ENCODE assay signal across 8 cellular contexts in genomic region chr6:116371384-116372209, GRCh38. TPM values are rescaled to one million over a fixed set of nuclear protein-coding genes. Genes with fewer than 3 reads are reported as not detected.
DNase-seq lines count a peak whose midpoint lies in the region; ATAC-seq, FAIRE-seq and TF ChIP-seq lines count a peak whose summit lies in the region.

No MANE protein-coding gene starts in this region.

- H3K4me1 ChIP-seq in K562 (replicated peaks in 1 of 2; ENCODE audit: control insufficient read depth in 2 of 2, insufficient read depth in 2 of 2, low read length in 2 of 2) = peaks cover 0 to 14% of the 10 kb centered on the region in 2 experiments; a peak in 2 of 5 replicates

- no peaks in the 10 kb centered on the region for H3K36me3 ChIP-seq in K562 (ENCODE audit: control insufficient read depth, insufficient read depth, low read length)

- TF ChIP-seq CTCF in K562 (IDR thresholded peaks at IDR 0.05 in 2 of 3, conservative IDR thresholded peaks at IDR 0.05 in 1 of 3; ENCODE audit: insufficient read depth in 2 of 3, low read depth in 1 of 3, low read length in 3 of 3) = no peak

- no peak overlapping the region for H3K27ac ChIP-seq in K562 (ENCODE audit: extremely low read depth, low read depth, low read length)

- ATAC-seq in GM18858 (IDR thresholded peaks at IDR 0.05; ENCODE audit: unreplicated experiment) = peak; percentile 1
- ATAC-seq in HG03097 (IDR thresholded peaks at IDR 0.05; ENCODE audit: low FRiP score, unreplicated experiment) = peak; percentile 10
- ATAC-seq in K562 = no peak

- H3K9ac ChIP-seq in K562 (ENCODE audit: insufficient read depth in 1 of 2, low read depth in 2 of 2, low read length in 2 of 2) = no peak overlapping the region

- H3K4me3 ChIP-seq in K562 = no peak overlapping the region

- CTCF ChIA-PET in K562 (lab: Yijun Ruan, JAX; ENCODE audit: low intra/inter-chr PET ratio) = no interaction called here

- intact Hi-C loops in K562 (cut with micrococcal nuclease) = no loop called here

- H4K20me1 ChIP-seq in K562 (replicated peaks; ENCODE audit: control insufficient read depth, insufficient read depth, low read length) = no peaks in the 10 kb centered on the region

- TF ChIP-seq POLR2A in K562 (conservative IDR thresholded peaks at IDR 0.05) = no peak

- no TSS peak for BruUV-seq in K562 (replicated peaks; lab: Mats Ljungman, UMichigan)

- no peak for FAIRE-seq in K562 (lab: Jason Lieb, UNC)

- no peaks in the 10 kb centered on the region for H3K9me1 ChIP-seq in K562 (ENCODE audit: control insufficient read depth, insufficient read depth, low read length)

- no peak overlapping the region for H2AFZ ChIP-seq in K562 (ENCODE audit: low read depth, low read length)

- in situ Hi-C loops in K562 (cut with MboI) = loop anchor here (5.0 kb wide), 1 partner anchor 59 kb away; no protein-coding TSS in a partner anchor

- no peaks in the 10 kb centered on the region for H3K9me3 ChIP-seq in K562 (replicated peaks; ENCODE audit: control insufficient read depth, insufficient read depth, low read depth, low read length)

- H3K79me2 ChIP-seq in K562 (ENCODE audit: control insufficient read depth, insufficient read depth, low read length) = no peaks in the 10 kb centered on the region

- TF ChIP-seq EP300 in K562 (IDR thresholded peaks at IDR 0.05; ENCODE audit: low read length) = no peak

- no peak overlapping the region for H3K4me2 ChIP-seq in K562 (ENCODE audit: insufficient read depth, low read length)

- WGBS in K562 (ENCODE audit: insufficient coverage, low coverage, missing lambda C conversion rate) = 39% methylated on average over 30 of the region's 45 CpGs

- DNase-seq in AG20443 (ENCODE audit: low spot score) (peak; percentile 95), SK-N-DZ (ENCODE audit: low spot score) (peak; percentile 73), K562 (ENCODE audit: extremely low read depth in 1 of 4, low spot score in 3 of 4) (no peak), hypothalamus (lab: John Stamatoyannopoulos, UW) (peak in 42 of 51 donors; percentile 14 to 82 (median 44)), pulmonary artery endothelial cell (ENCODE audit: low read depth, low spot score) (peak; percentile 49), NCI-H1436 (lab: John Stamatoyannopoulos, UW) (no peak)

- peaks cover 18 to 29% of the 10 kb centered on the region in 2 experiments; a peak in 4 of 5 replicates for H3K27me3 ChIP-seq in K562 (ENCODE audit: control insufficient read depth in 2 of 2, insufficient read depth in 2 of 2, low read length in 2 of 2)

- POLR2A ChIA-PET in K562 (lab: Yijun Ruan, JAX) = interaction anchor here (1.1 kb wide), 1 partner anchor 130 kb away, joined by 3 read pairs; no protein-coding TSS in a partner anchor

- no peak for TF ChIP-seq RAD21 in K562 (CRISPR knock-in tag; conservative IDR thresholded peaks at IDR 0.05 in 1 of 2, IDR thresholded peaks at IDR 0.05 in 1 of 2)

TF ChIP-seq in K562, 482 proteins besides CTCF, POLR2A, EP300 and RAD21:
- TF ChIP-seq POLR2G (IDR thresholded peaks at IDR 0.05; ENCODE audit: low read depth, low read length) = no peak
- TF ChIP-seq CBX8 (IDR thresholded peaks at IDR 0.05; ENCODE audit: borderline replicate concordance, extremely low read depth, low read depth, low read length, poor library complexity, severe bottlenecking) = peak; percentile 40
TF ChIP-seq in K562: peak in this region for 1.

RNA-seq across cellular contexts. Expression of gene DSE, which starts 0.8 kb away (rescaled TPM):
- polyA plus RNA-seq in SK-N-DZ (2014; cell fraction: cytosol; rRNA removed) = 15.2 and 24.1 TPM in 2 replicates
- polyA plus RNA-seq in SK-N-DZ (2014; cell fraction: nucleus; rRNA removed) = 29.6 and 31.9 TPM in 2 replicates
- total RNA-seq in K562 (2011; cell fraction: chromatin; rRNA removed; ENCODE audit: low replicate concordance) = 2.3 and 4.4 TPM in 2 replicates
- total RNA-seq in K562 (2011; cell fraction: nucleolus; rRNA removed) = 1.5 and 2.2 TPM in 2 replicates
- 3.0 and 6.6 TPM in 2 replicates for total RNA-seq in K562 (2011; cell fraction: nucleoplasm; rRNA removed)
- total RNA-seq in K562 (2014; rRNA removed) (0.73 and 1.2 TPM in 2 replicates), K562 (2014; rRNA removed; fragmentation: Illumina TruSeq; extraction: Trizol) (1.6 and 1.7 TPM in 2 replicates), K562 (2015; rRNA removed; fragmentation: Illumina TruSeq; extraction: Trizol) (1.2 and 1.8 TPM in 2 replicates), K562 (2021) (1.2 and 1.4 TPM in 2 replicates), pulmonary artery endothelial cell (64.2 and 66.1 TPM in 2 replicates)
- polyA plus RNA-seq in K562 (2011; rRNA removed) (0.79 and 1.2 TPM in 2 replicates), K562 (2014; fragmentation: Illumina TruSeq; extraction: Trizol) (0.65 and 0.98 TPM in 2 replicates), K562 (2014; fragmentation: Nextera tagmentation; extraction: Ambion mirVana) (under 1 TPM; 0.49 to 0.78 TPM), K562 (2014; rRNA removed) (0.80 and 0.95 TPM in 2 replicates)
- polyA plus RNA-seq in K562 (2011; cell fraction: cytosol; rRNA removed) = 0.28 and 1.2 TPM in 2 replicates
- 1.8 and 2.2 TPM in 2 replicates for polyA plus RNA-seq in K562 (2011; cell fraction: nucleus; rRNA removed)
- 0.78 and 0.94 TPM in 2 replicates for polyA plus RNA-seq in K562 (2012)
- 2.8 and 3.1 TPM in 2 replicates for polyA minus RNA-seq in K562 (2011; rRNA and poly(A)+ RNA removed)
- polyA minus RNA-seq in K562 (2011; cell fraction: cytosol; rRNA and poly(A)+ RNA removed) = 0.29 and 3.6 TPM in 2 replicates
- 4.3 and 6.0 TPM in 2 replicates for polyA minus RNA-seq in K562 (2011; cell fraction: nucleus; rRNA and poly(A)+ RNA removed)

Comparison
In these comparisons a context has a peak if more than half of its experiments do, and no peak if none do; other contexts are left out.
1. DNase-seq: peak in AG20443 (single experiment), SK-N-DZ (single experiment), hypothalamus (42 of 51) and pulmonary artery endothelial cell (single experiment); none in K562 (0 of 4) and NCI-H1436 (single experiment).